In the genomic region with DNA sequence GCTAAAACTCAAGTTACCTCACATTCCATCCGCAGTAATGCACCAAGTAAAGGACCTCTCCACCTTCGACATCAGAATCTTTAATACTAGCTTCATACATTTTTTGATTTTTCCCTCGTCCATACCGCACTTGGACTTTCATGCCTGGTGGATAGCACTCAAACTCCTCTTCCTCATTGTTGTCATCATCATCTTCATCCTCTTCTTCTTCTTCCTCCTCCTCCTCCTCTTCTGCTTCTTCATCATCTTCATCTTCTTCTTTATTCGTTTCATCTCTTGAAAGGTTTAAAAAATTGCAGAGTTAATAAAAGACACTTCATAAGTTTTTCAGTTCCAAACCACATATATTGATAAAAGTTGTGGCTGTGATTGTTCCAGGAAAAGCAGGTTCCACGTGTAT, we compare ENCODE assay signal across 20 cellular contexts. TPM values are rescaled to one million over a fixed set of nuclear protein-coding genes. Genes with fewer than 3 reads are reported as not detected.
DNase-seq lines count a peak whose midpoint lies in the region; ATAC-seq, FAIRE-seq and TF ChIP-seq lines count a peak whose summit lies in the region.
"Had no signal": no experiment of that assay in that cellular context is flagged by ENCODE, and none has a peak within 500 bp of the region (broad histone marks: within the 10 kb centered on the region; RNA-seq: fewer than 3 reads in every experiment).

No MANE protein-coding gene starts in this region.

- H3K4me3 Mint-ChIP-seq in activated T-cell treated with anti-CD3 and anti-CD28 coated beads, Interleukin-2, amount 50 U/mL, for 24 hours: no peak overlapping the region
- H3K4me3 Mint-ChIP-seq in activated T-helper 17 cell treated with anti-CD3 and anti-CD28 coated beads, Interleukin-2, amount 50 U/mL, for 72 hours: peak overlapping the region; percentile 15
- peak overlapping the region in 3 of 10 donors; percentile 2 to 44 (median 38) for H3K4me3 Mint-ChIP-seq in naive thymus-derived CD4-positive, alpha-beta T cell

- H3K4me1 Mint-ChIP-seq in activated T-cell treated with anti-CD3 and anti-CD28 coated beads, Interleukin-2, amount 50 U/mL, for 24 hours (ENCODE audit: low read depth): peaks cover 29% of the 10 kb centered on the region
- H3K4me1 Mint-ChIP-seq in activated T-helper 17 cell treated with anti-CD3 and anti-CD28 coated beads, Interleukin-2, amount 50 U/mL, for 72 hours: peaks cover 6% of the 10 kb centered on the region
- peaks cover 7 to 43% (median 15%) of the 10 kb centered on the region in 7 donors for H3K4me1 Mint-ChIP-seq in naive thymus-derived CD4-positive, alpha-beta T cell

- H3K27ac Mint-ChIP-seq in activated T-cell treated with anti-CD3 and anti-CD28 coated beads, Interleukin-2, amount 50 U/mL, for 24 hours: peak overlapping the region; percentile 39
- H3K27ac Mint-ChIP-seq in activated T-helper 17 cell treated with anti-CD3 and anti-CD28 coated beads, Interleukin-2, amount 50 U/mL, for 72 hours: peak overlapping the region; percentile 17
- H3K27ac Mint-ChIP-seq in naive thymus-derived CD4-positive, alpha-beta T cell: peak overlapping the region; percentile 19 to 83 (median 73)

- no peak for FAIRE-seq in urothelium cell line (lab: Jason Lieb, UNC)

- H3K9me3 Mint-ChIP-seq in activated T-cell treated with anti-CD3 and anti-CD28 coated beads, Interleukin-2, amount 50 U/mL, for 24 hours: no peaks in the 10 kb centered on the region
- H3K9me3 Mint-ChIP-seq in activated T-helper 17 cell treated with anti-CD3 and anti-CD28 coated beads, Interleukin-2, amount 50 U/mL, for 72 hours: no peaks in the 10 kb centered on the region
- peaks cover 0 to 3% (median 0%) of the 10 kb centered on the region in 11 donors for H3K9me3 Mint-ChIP-seq in naive thymus-derived CD4-positive, alpha-beta T cell

- CTCF ChIA-PET in HEK293 (lab: Yijun Ruan, JAX): no interaction called here
- CTCF ChIA-PET in naive thymus-derived CD4-positive, alpha-beta T cell (lab: Charles Lee): interaction anchor here (0.6 kb wide), 1 partner anchor 254 kb away, joined by 3 read pairs; no protein-coding TSS in a partner anchor

- no peak for ATAC-seq in activated T-helper 17 cell treated with anti-CD3 and anti-CD28 coated beads, Interleukin-2, amount 50 U/mL, for 72 hours (replicated peaks)
- no peak for ATAC-seq in naive thymus-derived CD4-positive, alpha-beta T cell
- ATAC-seq in HG03520 (IDR thresholded peaks at IDR 0.05; ENCODE audit: unreplicated experiment) (no peak), HG03354 (IDR thresholded peaks at IDR 0.05; ENCODE audit: poor library complexity, severe bottlenecking, unreplicated experiment) (no peak)
- ATAC-seq: PC-3 had no signal

- H3K27ac ChIP-seq in HEK293 (ENCODE audit: extremely low read depth, low read depth, low read length): no peak overlapping the region
- no peak overlapping the region for H3K27ac ChIP-seq in naive thymus-derived CD4-positive, alpha-beta T cell (ENCODE audit: low read depth, low read length)
- H3K27ac ChIP-seq: C4-2B had no signal

- DNase-seq in activated T-cell treated with anti-CD3 and anti-CD28 coated beads, Interleukin-2, amount 50 U/mL, for 24 hours: no peak
- DNase-seq in activated T-cell treated with anti-CD3 and anti-CD28 coated beads, Interleukin-2, amount 50 U/mL, for 1 hour: no peak
- DNase-seq in naive thymus-derived CD4-positive, alpha-beta T cell: no peak
- DNase-seq in urothelium cell line (ENCODE audit: low spot score): no peak
- DNase-seq: Calu3, DND-41, GDM1, GOT3, KBM-7, MG63, NCI-H1092 treated with DMSO at 0.1 percent for 48 hours, NCI-H1694 treated with DMSO at 0.1 percent for 48 hours, NCI-H446, NCI-H748 treated with DMSO at 0.1 percent for 48 hours, PC-3 had no signal

- intact Hi-C loops in naive thymus-derived CD4-positive, alpha-beta T cell (cut with micrococcal nuclease): no loop called here

- no peaks in the 10 kb centered on the region for H3K27me3 ChIP-seq in naive thymus-derived CD4-positive, alpha-beta T cell (ENCODE audit: control insufficient read depth in 2 of 2, insufficient read depth in 2 of 2, low read length in 2 of 2)
- H3K27me3 ChIP-seq: MG63 had no signal

- H3K36me3 ChIP-seq in HEK293 (ENCODE audit: control insufficient read depth in 2 of 2, insufficient read depth in 1 of 2, low read length in 2 of 2): peaks cover 49 to 76% of the 10 kb centered on the region in 2 experiments
- H3K36me3 ChIP-seq in naive thymus-derived CD4-positive, alpha-beta T cell (ENCODE audit: control insufficient read depth in 2 of 3, insufficient read depth in 3 of 3, low read length in 3 of 3): peaks cover 0 to 38% (median 0%) of the 10 kb centered on the region in 3 experiments

- no peaks in the 10 kb centered on the region for H3K9me3 ChIP-seq in HEK293 (ENCODE audit: control insufficient read depth, insufficient read depth, low read depth, low read length)
- H3K9me3 ChIP-seq in naive thymus-derived CD4-positive, alpha-beta T cell (ENCODE audit: control insufficient read depth in 2 of 3, low read length in 3 of 3): no peaks in the 10 kb centered on the region
- H3K9me3 ChIP-seq: MG63 had no signal

- no peaks in the 10 kb centered on the region for H3K4me1 ChIP-seq in HEK293 (ENCODE audit: control insufficient read depth, insufficient read depth, low read length)
- no peaks in the 10 kb centered on the region for H3K4me1 ChIP-seq in naive thymus-derived CD4-positive, alpha-beta T cell (ENCODE audit: control insufficient read depth in 2 of 2, insufficient read depth in 2 of 2, low read length in 2 of 2)

- POLR2A ChIA-PET in HEK293 (lab: Yijun Ruan, JAX): no interaction called here
- POLR2A ChIA-PET in naive thymus-derived CD4-positive, alpha-beta T cell (lab: Charles Lee): no interaction called here

- peaks cover 64% of the 10 kb centered on the region for H3K36me3 Mint-ChIP-seq in activated T-cell treated with anti-CD3 and anti-CD28 coated beads, Interleukin-2, amount 50 U/mL, for 24 hours (ENCODE audit: low read depth)
- H3K36me3 Mint-ChIP-seq in activated T-helper 17 cell treated with anti-CD3 and anti-CD28 coated beads, Interleukin-2, amount 50 U/mL, for 72 hours (ENCODE audit: low read depth): peaks cover 79% of the 10 kb centered on the region
- H3K36me3 Mint-ChIP-seq in naive thymus-derived CD4-positive, alpha-beta T cell: peaks cover 4 to 29% (median 13%) of the 10 kb centered on the region in 5 donors

- no peaks in the 10 kb centered on the region for H3K27me3 Mint-ChIP-seq in activated T-cell treated with anti-CD3 and anti-CD28 coated beads, Interleukin-2, amount 50 U/mL, for 24 hours
- H3K27me3 Mint-ChIP-seq in activated T-helper 17 cell treated with anti-CD3 and anti-CD28 coated beads, Interleukin-2, amount 50 U/mL, for 72 hours: no peaks in the 10 kb centered on the region
- no peaks in the 10 kb centered on the region for H3K27me3 Mint-ChIP-seq in naive thymus-derived CD4-positive, alpha-beta T cell

- no peak for TF ChIP-seq CTCF in HEK293 (tag by site-specific recombination; IDR thresholded peaks at IDR 0.05)

- H3K4me3 ChIP-seq in HEK293 (ENCODE audit: low read depth, low read length): no peak overlapping the region
- no peak overlapping the region for H3K4me3 ChIP-seq in naive thymus-derived CD4-positive, alpha-beta T cell (ENCODE audit: low read length)
- H3K4me3 ChIP-seq: MG63 had no signal

TF ChIP-seq in HEK293, 187 proteins besides CTCF, POLR2A, EP300 and RAD21:
- TF ChIP-seq ZNF513 (tag by site-specific recombination; IDR thresholded peaks at IDR 0.05) (peak; percentile 100), ZNF121 (tag by site-specific recombination; IDR thresholded peaks at IDR 0.05) (no peak), GLI2 (tag by site-specific recombination; IDR thresholded peaks at IDR 0.05; ENCODE audit: borderline replicate concordance, low read depth) (no peak)

RNA-seq across cellular contexts. Expression of gene RBM34, which starts 52.7 kb away (rescaled TPM):
- total RNA-seq in activated T-helper 17 cell treated with anti-CD3 and anti-CD28 coated beads, Interleukin-2, amount 50 U/mL, for 72 hours: 100 to 1,000 TPM; 114 to 122 TPM
- total RNA-seq in naive thymus-derived CD4-positive, alpha-beta T cell: 100 to 1,000 TPM; 105 to 171 (median 137) TPM
- 10 to 100 TPM; 65.0 to 66.7 TPM for polyA plus RNA-seq in naive thymus-derived CD4-positive, alpha-beta T cell

Comparison
In these comparisons a context has a peak if more than half of its experiments do, and no peak if none do; other contexts are left out.
1. H3K27ac Mint-ChIP-seq: peak in every context shown above with its lines; median percentile 73 in naive thymus-derived CD4-positive, alpha-beta T cell; 39 in activated T-cell treated with anti-CD3 and anti-CD28 coated beads, Interleukin-2, amount 50 U/mL, for 24 hours; 17 in activated T-helper 17 cell treated with anti-CD3 and anti-CD28 coated beads, Interleukin-2, amount 50 U/mL, for 72 hours.